9 cellular contexts compared by ENCODE assay signal in the genomic region with DNA sequence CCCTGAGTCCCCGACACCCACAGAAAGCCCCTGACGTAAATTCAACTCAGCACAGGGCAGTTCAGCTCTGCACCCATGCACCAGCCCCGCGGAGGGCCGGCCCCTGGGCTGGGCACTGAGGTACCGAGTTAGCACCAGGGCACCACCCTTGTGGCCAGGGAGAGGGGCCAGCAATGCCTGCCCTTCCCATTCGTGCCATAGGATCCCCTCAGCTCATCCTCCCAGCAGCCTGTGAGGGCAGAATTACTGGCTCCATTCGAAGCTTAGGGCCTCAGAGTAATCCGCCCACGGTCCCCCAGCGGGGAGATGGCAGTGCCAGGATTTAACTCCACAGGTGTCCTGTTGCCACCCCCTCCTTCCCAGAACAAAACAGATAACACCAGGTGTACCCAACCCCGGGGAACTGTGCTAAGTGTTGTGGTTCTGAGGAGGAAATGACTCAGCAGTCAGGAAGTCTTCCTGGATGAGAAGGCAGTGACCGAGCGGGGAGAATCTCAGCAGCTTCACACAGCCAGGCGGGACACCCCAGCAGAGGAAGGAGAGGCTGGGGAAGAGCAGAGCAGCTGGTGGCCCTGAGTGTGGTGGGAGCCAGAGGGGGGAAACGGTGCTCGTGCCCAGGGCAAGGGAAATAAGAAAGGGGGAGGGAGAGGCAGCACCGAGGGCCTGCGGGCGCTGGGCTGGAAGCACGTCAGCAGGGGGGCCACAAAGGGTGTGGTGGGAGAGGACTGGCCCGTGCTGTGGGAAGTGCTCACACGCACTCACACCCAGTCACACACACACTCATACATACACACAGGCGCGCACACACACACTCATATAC. TPM values are rescaled to one million over a fixed set of nuclear protein-coding genes. Genes with fewer than 3 reads are reported as not detected.
A peak's percentile ranks its signal among the peaks of the same experiment; 100 is the strongest.
DNase-seq lines count a peak whose midpoint lies in the region; ATAC-seq and TF ChIP-seq lines count a peak whose summit lies in the region.
"Had no signal": no experiment of that assay in that cellular context is flagged by ENCODE, and none has a peak within 500 bp of the region (broad histone marks: within the 10 kb centered on the region; RNA-seq: fewer than 3 reads in every experiment).

No MANE protein-coding gene starts in this region.

- no peaks in the 10 kb centered on the region for H3K36me3 ChIP-seq in body of pancreas (replicated peaks in 1 of 2; ENCODE audit: insufficient read depth in 1 of 2, low read depth in 2 of 2)
- H3K36me3 ChIP-seq: suprapubic skin had no signal

- H3K4me3 ChIP-seq in body of pancreas: no peak overlapping the region
- H3K4me3 ChIP-seq: suprapubic skin had no signal

- 34 to 39% methylated on average over 23 to 25 of the region's 25 CpGs for WGBS in body of pancreas, 2 donors

- ATAC-seq in GM21529 (IDR thresholded peaks at IDR 0.05; ENCODE audit: unreplicated experiment) (peak; percentile 88), body of pancreas (peak; percentile 66)

- H3K27ac ChIP-seq in body of pancreas (peak overlapping the region; percentile 9 to 74 (median 48)), layer of hippocampus (ENCODE audit: low read depth, low read length) (peak overlapping the region; percentile 30)
- H3K27ac ChIP-seq: suprapubic skin had no signal

- intact Hi-C loops in body of pancreas (cut with DNase I): no loop called here

- H3K4me1 ChIP-seq in body of pancreas: peaks cover 37% of the 10 kb centered on the region

- no peak for TF ChIP-seq CTCF in body of pancreas (IDR thresholded peaks at IDR 0.05)

- peak; percentile 97 for DNase-seq in DMS153 (lab: John Stamatoyannopoulos, UW)
- peak; percentile 38 for DNase-seq in HuH-7.5 (ENCODE audit: low spot score)
- DNase-seq in SHP77 treated with DMSO at 0.1 percent for 48 hours (lab: John Stamatoyannopoulos, UW): peak; percentile 78
- peak; percentile 26 to 59 (median 30) for DNase-seq in body of pancreas
- DNase-seq in stimulated activated CD4-positive, alpha-beta T cell treated with anti-CD3 and anti-CD28 coated beads, Interleukin-4, amount 100 ng/mL, for 24 hours: peak; percentile 25
- DNase-seq in NCI-H1048 (lab: John Stamatoyannopoulos, UW): no peak

- H3K9me3 ChIP-seq in body of pancreas: no peaks in the 10 kb centered on the region
- H3K9me3 ChIP-seq: suprapubic skin had no signal

- TF ChIP-seq POLR2A in body of pancreas (IDR thresholded peaks at IDR 0.05): peak in 1 of 3 donors; percentile 10

- H3K27me3 ChIP-seq in body of pancreas: no peaks in the 10 kb centered on the region
- H3K27me3 ChIP-seq in layer of hippocampus (ENCODE audit: control insufficient read depth, insufficient read depth, low read length): no peaks in the 10 kb centered on the region
- H3K27me3 ChIP-seq: suprapubic skin had no signal

RNA-seq across cellular contexts. Expression of a gene that starts 59.6 kb away (rescaled TPM):
- 10 to 100 TPM; 18.5 to 21.5 TPM for total RNA-seq in body of pancreas
